ENCODE assay signal across 13 cellular contexts in genomic region chr3:14725015-14725431, GRCh38. TPM values are rescaled to one million over a fixed set of nuclear protein-coding genes. Genes with fewer than 3 reads are reported as not detected.
DNase-seq lines count a peak whose midpoint lies in the region; ATAC-seq and TF ChIP-seq lines count a peak whose summit lies in the region.
"Had no signal": no experiment of that assay in that cellular context is flagged by ENCODE, and none has a peak within 500 bp of the region (broad histone marks: within the 10 kb centered on the region; RNA-seq: fewer than 3 reads in every experiment).

No MANE protein-coding gene starts in this region.

- H3K9me3 ChIP-seq in ascending aorta: no peaks in the 10 kb centered on the region
- H3K9me3 ChIP-seq in right cardiac atrium (ENCODE audit: control insufficient read depth, low read length): no peaks in the 10 kb centered on the region

- intact Hi-C loops in ascending aorta (cut with DNase I) (no loop called here), right cardiac atrium (cut with DNase I) (no loop called here)

- H3K27me3 ChIP-seq in ascending aorta (no peaks in the 10 kb centered on the region), right cardiac atrium (ENCODE audit: control insufficient read depth, insufficient read depth) (no peaks in the 10 kb centered on the region)

- H3K4me1 ChIP-seq in ascending aorta (peaks cover 0 to 3% of the 10 kb centered on the region in 2 donors), right cardiac atrium (ENCODE audit: control insufficient read depth, insufficient read depth, low read length) (peaks cover 13% of the 10 kb centered on the region)

- H3K27me3 Mint-ChIP-seq in activated T-cell treated with anti-CD3 and anti-CD28 coated beads, Interleukin-2, amount 50 U/mL, for 72 hours (ENCODE audit: low read depth): no peaks in the 10 kb centered on the region
- H3K27me3 Mint-ChIP-seq: CD4-positive, alpha-beta T cell had no signal

- no peaks in the 10 kb centered on the region for H3K36me3 Mint-ChIP-seq in activated T-cell treated with anti-CD3 and anti-CD28 coated beads, Interleukin-2, amount 50 U/mL, for 72 hours (ENCODE audit: insufficient read depth in 2 of 2)

- H3K9me3 Mint-ChIP-seq in activated T-cell treated with anti-CD3 and anti-CD28 coated beads, Interleukin-2, amount 50 U/mL, for 72 hours: no peaks in the 10 kb centered on the region
- H3K9me3 Mint-ChIP-seq: CD4-positive, alpha-beta T cell had no signal

- WGBS in right cardiac atrium: 54% methylated on average over 5 of the region's 5 CpGs

- H3K27ac ChIP-seq in ascending aorta (peak overlapping the region; percentile 19 to 49), right cardiac atrium (ENCODE audit: low read length) (peak overlapping the region; percentile 55)

- no peaks in the 10 kb centered on the region for H3K36me3 ChIP-seq in ascending aorta

- DNase-seq in EH (ENCODE audit: low read depth): peak; percentile 66
- DNase-seq in ascending aorta (ENCODE audit: low spot score in 2 of 2): no peak
- DNase-seq in right cardiac atrium: peak in 1 of 3 donors; percentile 34
- peak; percentile 28 for DNase-seq in renal cortical epithelial cell (ENCODE audit: low read depth)
- no peak for DNase-seq in activated T-cell treated with anti-CD3 and anti-CD28 coated beads, Interleukin-2, amount 50 U/mL, for 72 hours
- DNase-seq in NCI-H2227 treated with DMSO at 0.1 percent for 48 hours (lab: John Stamatoyannopoulos, UW): no peak
- DNase-seq: aorta; CD4-positive, alpha-beta T cell; NCI-H1694 treated with DMSO at 0.1 percent for 48 hours had no signal

- H3K27ac Mint-ChIP-seq in activated T-cell treated with anti-CD3 and anti-CD28 coated beads, Interleukin-2, amount 50 U/mL, for 72 hours: no peak overlapping the region
- H3K27ac Mint-ChIP-seq: CD4-positive, alpha-beta T cell had no signal

- H3K4me3 ChIP-seq in ascending aorta: no peak overlapping the region
- no peak overlapping the region for H3K4me3 ChIP-seq in right cardiac atrium (ENCODE audit: low read length)

- no peak overlapping the region for H3K4me3 Mint-ChIP-seq in activated T-cell treated with anti-CD3 and anti-CD28 coated beads, Interleukin-2, amount 50 U/mL, for 72 hours
- H3K4me3 Mint-ChIP-seq: CD4-positive, alpha-beta T cell had no signal

- H3K4me1 Mint-ChIP-seq in activated T-cell treated with anti-CD3 and anti-CD28 coated beads, Interleukin-2, amount 50 U/mL, for 72 hours (ENCODE audit: low read depth): no peaks in the 10 kb centered on the region

- peak; percentile 23 to 42 for ATAC-seq in right cardiac atrium
- no peak for ATAC-seq in activated T-cell treated with anti-CD3 and anti-CD28 coated beads, Interleukin-2, amount 50 U/mL, for 72 hours (replicated peaks in 1 of 2)
- ATAC-seq in GM21576 (IDR thresholded peaks at IDR 0.05; ENCODE audit: unreplicated experiment): no peak
- ATAC-seq in HG02840 (IDR thresholded peaks at IDR 0.05; ENCODE audit: low FRiP score, unreplicated experiment): no peak

- TF ChIP-seq CTCF in ascending aorta (IDR thresholded peaks at IDR 0.05): no peak

RNA-seq across cellular contexts. Expression of gene C3orf20, which starts 50.1 kb away (rescaled TPM):
- total RNA-seq in ascending aorta (not detected), right cardiac atrium (under 1 TPM in 1 of 4 donors, not detected in 3; 0.11 TPM), renal cortical epithelial cell (not detected in 2 replicates)
- 0.02 TPM for polyA plus RNA-seq in right cardiac atrium
- 1 to 10 TPM in 1 of 2 donors, under 1 TPM in 1; 0.51 to 1.1 TPM for total RNA-seq in activated T-cell treated with anti-CD3 and anti-CD28 coated beads, Interleukin-2, amount 50 U/mL, for 72 hours
- total RNA-seq: epithelial cell of proximal tubule, pulmonary artery endothelial cell had no signal
- polyA plus RNA-seq: aorta had no signal

Comparison
In these comparisons a context has a peak if more than half of its experiments do, and no peak if none do; other contexts are left out.
1. DNase-seq: peak in EH (single experiment) and renal cortical epithelial cell (single experiment); none in ascending aorta (0 of 2), activated T-cell treated with anti-CD3 and anti-CD28 coated beads, Interleukin-2, amount 50 U/mL, for 72 hours (0 of 2) and NCI-H2227 treated with DMSO at 0.1 percent for 48 hours (single experiment).
2. ATAC-seq: peak in right cardiac atrium (2 of 2); none in activated T-cell treated with anti-CD3 and anti-CD28 coated beads, Interleukin-2, amount 50 U/mL, for 72 hours (0 of 2), GM21576 (single experiment) and HG02840 (single experiment).